6 cellular contexts compared by ENCODE assay signal in the genomic region with DNA sequence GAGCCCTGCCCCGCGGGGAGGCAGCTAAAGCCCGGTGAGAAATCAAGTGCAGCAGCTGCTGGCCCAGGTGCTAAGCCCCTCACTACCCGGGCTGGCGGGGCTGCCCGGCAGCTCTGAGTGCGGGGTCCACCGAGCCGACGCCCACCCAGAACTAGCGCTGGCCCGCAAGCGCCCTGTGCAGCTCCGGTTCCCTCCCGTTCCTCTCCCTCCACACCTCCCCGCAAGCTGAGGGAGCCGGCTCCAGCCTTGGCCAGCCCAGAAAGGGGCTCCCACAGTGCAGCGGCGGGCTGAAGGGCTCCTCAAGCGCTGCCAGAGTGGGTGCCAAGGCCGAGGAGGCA.
DNase-seq lines count a peak whose midpoint lies in the region; ATAC-seq and TF ChIP-seq lines count a peak whose summit lies in the region.
"Not testable (repeated sequence)": the region's sequence is repeated elsewhere in the genome, so short reads cannot be mapped to it uniquely, and the experiment has no call there.

No MANE protein-coding gene starts in this region.

- CTCF ChIA-PET in RWPE1 (lab: Yijun Ruan, JAX) = interaction anchor here (0.6 kb wide), 1 partner anchor 60 kb away, joined by 3 read pairs; no protein-coding TSS in a partner anchor

- not testable (repeated sequence) for H3K27me3 ChIP-seq in BLaER1; Karpas-422 (ENCODE audit: low read length); gastroesophageal sphincter; neuronal stem cell (ENCODE audit: control insufficient read depth in 3 of 3, insufficient read depth in 3 of 3, low read depth in 1 of 3, low read length in 3 of 3)

- not testable (repeated sequence) for H3K9me2 ChIP-seq in Karpas-422 (replicated peaks; ENCODE audit: insufficient read depth, low read length)

- H3K9ac ChIP-seq in BLaER1 (peak overlapping the region; percentile 58), Karpas-422 (ENCODE audit: low read length) (peak overlapping the region; percentile 63)
- H3K9ac ChIP-seq in neuronal stem cell (ENCODE audit: low read depth, low read length, poor library complexity) = not testable (repeated sequence)

- not testable (repeated sequence) for H2BK12ac ChIP-seq in neuronal stem cell (ENCODE audit: low read length)

- 0 out of 2 replicates have a peak, but pooled peaks cover 16% of the 10 kb centered on the region for H4K20me1 ChIP-seq in BLaER1
- H4K20me1 ChIP-seq in Karpas-422 (ENCODE audit: insufficient read depth, low read depth, low read length) = not testable (repeated sequence)

- not testable (repeated sequence) for H3K27me3 Mint-ChIP-seq in activated naive CD8-positive, alpha-beta T cell treated with anti-CD3 and anti-CD28 coated beads for 36 hours

- not testable (repeated sequence) for H3K9me3 ChIP-seq in BLaER1; Karpas-422 (ENCODE audit: low read length); gastroesophageal sphincter; neuronal stem cell (replicated peaks in 1 of 2; ENCODE audit: control insufficient read depth in 2 of 2, insufficient read depth in 1 of 2, low read depth in 1 of 2, low read length in 2 of 2)

- peak overlapping the region; percentile 31 for H4K8ac ChIP-seq in neuronal stem cell (ENCODE audit: low read depth, low read length)

- WGBS in gastroesophageal sphincter (ENCODE audit: low coverage in 1 of 2), 2 donors = no CpG with 5 or more reads among the region's 21 CpGs
- no CpG with 5 or more reads among the region's 21 CpGs for WGBS in neuronal stem cell (ENCODE audit: extremely low coverage in 2 of 2, insufficient read length in 2 of 2, insufficient replicate concordance in 1 of 2), 2 donors

- POLR2A ChIA-PET in RWPE1 (lab: Yijun Ruan, JAX; ENCODE audit: low non-redundant PET) = not testable (repeated sequence)

- not testable (repeated sequence) for H2BK5ac ChIP-seq in neuronal stem cell (ENCODE audit: low read length)

- not testable (repeated sequence) for H3K79me2 ChIP-seq in Karpas-422 (ENCODE audit: low read length)

- H3K4ac ChIP-seq in neuronal stem cell (ENCODE audit: low read length) = not testable (repeated sequence)

- H3K4me3 ChIP-seq in BLaER1; gastroesophageal sphincter; neuronal stem cell (ENCODE audit: low read length in 2 of 2): not testable (repeated sequence)
- H3K4me3 ChIP-seq in Karpas-422 (ENCODE audit: low read length) = peak overlapping the region; percentile 47; the same call in 1 of the 2 replicates

- peaks cover 73% of the 10 kb centered on the region for H3K4me1 ChIP-seq in BLaER1
- H3K4me1 ChIP-seq in Karpas-422 (ENCODE audit: low read length) = peaks cover 63% of the 10 kb centered on the region
- H3K4me1 ChIP-seq in gastroesophageal sphincter = peaks cover 0 to 69% (median 5%) of the 10 kb centered on the region in 3 donors
- H3K4me1 ChIP-seq in neuronal stem cell (ENCODE audit: control insufficient read depth in 2 of 2, insufficient read depth in 1 of 2, low read depth in 1 of 2, low read length in 2 of 2) = not testable (repeated sequence)

- not testable (repeated sequence) for TF ChIP-seq POLR2A in gastroesophageal sphincter (IDR thresholded peaks at IDR 0.05)

- H3K27ac Mint-ChIP-seq in activated naive CD8-positive, alpha-beta T cell treated with anti-CD3 and anti-CD28 coated beads for 36 hours = peak overlapping the region; percentile 14

- H2AFZ ChIP-seq in Karpas-422 (ENCODE audit: low read length); neuronal stem cell (ENCODE audit: low read length): not testable (repeated sequence)

- not testable (repeated sequence) for H3K23ac ChIP-seq in neuronal stem cell (ENCODE audit: low read depth, low read length, poor library complexity)

- not testable (repeated sequence) for H2BK15ac ChIP-seq in neuronal stem cell (ENCODE audit: low read length)

- H3K79me1 ChIP-seq in neuronal stem cell (ENCODE audit: low read depth, low read length) = not testable (repeated sequence)

- H3K9me3 Mint-ChIP-seq in activated naive CD8-positive, alpha-beta T cell treated with anti-CD3 and anti-CD28 coated beads for 36 hours = not testable (repeated sequence)

- peaks cover 87% of the 10 kb centered on the region for H3K36me3 ChIP-seq in BLaER1
- H3K36me3 ChIP-seq in Karpas-422 (ENCODE audit: insufficient read depth, low read length) = peaks cover 35% of the 10 kb centered on the region
- peaks cover 0 to 75% of the 10 kb centered on the region in 2 donors for H3K36me3 ChIP-seq in gastroesophageal sphincter
- peaks cover 3 to 27% of the 10 kb centered on the region in 2 donors for H3K36me3 ChIP-seq in neuronal stem cell (replicated peaks in 1 of 2; ENCODE audit: control insufficient read depth in 2 of 2, insufficient read depth in 2 of 2, low read length in 2 of 2)

- H2AK5ac ChIP-seq in neuronal stem cell (ENCODE audit: low read depth, low read length) = not testable (repeated sequence)

- H3K27ac ChIP-seq in BLaER1 (peak overlapping the region; percentile 71), Karpas-422 (ENCODE audit: low read length) (peak overlapping the region; percentile 99), RWPE1 (0 out of 2 replicates have a peak overlapping the region, but pooled peaks have one; percentile 2), gastroesophageal sphincter (peak overlapping the region in 3 of 4 donors; percentile 68 to 93 (median 71))
- H3K27ac ChIP-seq in neuronal stem cell (replicated peaks; ENCODE audit: low read length) = not testable (repeated sequence)

- not testable (repeated sequence) for TF ChIP-seq CTCF in RWPE1 (conservative IDR thresholded peaks at IDR 0.05; ENCODE audit: low read depth); gastroesophageal sphincter (IDR thresholded peaks at IDR 0.05)

- H3K4me2 ChIP-seq in BLaER1 (peak overlapping the region; percentile 80), Karpas-422 (ENCODE audit: low read depth, low read length, poor library complexity, severe bottlenecking) (peak overlapping the region; percentile 69)
- H3K4me2 ChIP-seq in neuronal stem cell (ENCODE audit: insufficient read depth, low read length, poor library complexity, severe bottlenecking) = not testable (repeated sequence)

- H2BK120ac ChIP-seq in neuronal stem cell (ENCODE audit: low read depth, low read length) = not testable (repeated sequence)

- H3K36me3 Mint-ChIP-seq in activated naive CD8-positive, alpha-beta T cell treated with anti-CD3 and anti-CD28 coated beads for 36 hours = peaks cover 35% of the 10 kb centered on the region

- H3K4me3 Mint-ChIP-seq in activated naive CD8-positive, alpha-beta T cell treated with anti-CD3 and anti-CD28 coated beads for 36 hours = not testable (repeated sequence)

- not testable (repeated sequence) for H3K18ac ChIP-seq in neuronal stem cell (ENCODE audit: low read length)

- not testable (repeated sequence) for ATAC-seq in gastroesophageal sphincter

- DNase-seq in Karpas-422; RWPE1 (ENCODE audit: low spot score); activated naive CD8-positive, alpha-beta T cell treated with anti-CD3 and anti-CD28 coated beads for 36 hours; neuronal stem cell (ENCODE audit: low spot score): not testable (repeated sequence)

- not testable (repeated sequence) for TF ChIP-seq EP300 in gastroesophageal sphincter (IDR thresholded peaks at IDR 0.05)

- H3K14ac ChIP-seq in neuronal stem cell (ENCODE audit: low read length) = not testable (repeated sequence)

- H3K4me1 Mint-ChIP-seq in activated naive CD8-positive, alpha-beta T cell treated with anti-CD3 and anti-CD28 coated beads for 36 hours = not testable (repeated sequence)

- not testable (repeated sequence) for H4K91ac ChIP-seq in neuronal stem cell (ENCODE audit: low read depth, low read length, poor library complexity)
